19 cellular contexts compared by ENCODE assay signal in genomic region chr2:39948016-39948719, GRCh38.
DNase-seq lines count a peak whose midpoint lies in the region; ATAC-seq, FAIRE-seq and TF ChIP-seq lines count a peak whose summit lies in the region.
"Had no signal": no experiment of that assay in that cellular context is flagged by ENCODE, and none has a peak within 500 bp of the region (broad histone marks: within the 10 kb centered on the region; RNA-seq: fewer than 3 reads in every experiment).

No MANE protein-coding gene starts in this region.

- CTCF ChIA-PET in activated CD8-positive, alpha-beta T cell treated with anti-CD3 and anti-CD28 coated beads for 36 hours (lab: Charles Lee): no interaction called here
- CTCF ChIA-PET in activated CD8-positive, alpha-beta T cell treated with anti-CD3 and anti-CD28 coated beads, Interleukin-2, amount 10 ng/mL, durations not matched to agents 7 days and 5 days (lab: Charles Lee): interaction anchor here (1.2 kb wide), 1 partner anchor 35 kb away, joined by 3 read pairs; no protein-coding TSS in a partner anchor
- CTCF ChIA-PET in H1 (lab: Charles Lee; ENCODE audit: partially characterized antibody): no interaction called here

- intact Hi-C loops in activated CD8-positive, alpha-beta T cell treated with anti-CD3 and anti-CD28 coated beads for 36 hours (cut with micrococcal nuclease): no loop called here

- no peaks in the 10 kb centered on the region for H3K36me3 Mint-ChIP-seq in activated CD8-positive, alpha-beta T cell treated with anti-CD3 and anti-CD28 coated beads for 36 hours (ENCODE audit: low read depth)
- peaks cover under 1% of the 10 kb centered on the region for H3K36me3 Mint-ChIP-seq in activated CD8-positive, alpha-beta T cell treated with anti-CD3 and anti-CD28 coated beads, Interleukin-2, amount 10 ng/mL, durations not matched to agents 7 days and 5 days (ENCODE audit: low read depth)
- H3K36me3 Mint-ChIP-seq: stimulated activated memory B cell treated with anti-CD40 and anti-IgM and Interleukin-4, amounts not matched to agents 10 μg/mL and 1 μg/mL and 100 μg/mL, for 72 hours had no signal

- H3K9me3 ChIP-seq in H1 (ENCODE audit: insufficient read depth in 2 of 2, low read depth in 1 of 2, low read length in 1 of 2) (no peaks in the 10 kb centered on the region), skeletal muscle satellite cell (replicated peaks; ENCODE audit: low read length) (no peaks in the 10 kb centered on the region)
- H3K9me3 ChIP-seq: upper lobe of right lung had no signal

- H3K4me1 Mint-ChIP-seq in activated CD8-positive, alpha-beta T cell treated with anti-CD3 and anti-CD28 coated beads for 36 hours (ENCODE audit: low read depth): peaks cover 21% of the 10 kb centered on the region
- H3K4me1 Mint-ChIP-seq in activated CD8-positive, alpha-beta T cell treated with anti-CD3 and anti-CD28 coated beads, Interleukin-2, amount 10 ng/mL, durations not matched to agents 7 days and 5 days (ENCODE audit: low read depth): peaks cover 13% of the 10 kb centered on the region
- H3K4me1 Mint-ChIP-seq: stimulated activated memory B cell treated with anti-CD40 and anti-IgM and Interleukin-4, amounts not matched to agents 10 μg/mL and 1 μg/mL and 100 μg/mL, for 72 hours had no signal

- H2AFZ ChIP-seq in H1 (ENCODE audit: low read length): no peak overlapping the region
- H2AFZ ChIP-seq: hepatocyte had no signal

- no peak overlapping the region for H3K4ac ChIP-seq in H1 (replicated peaks; ENCODE audit: insufficient read length, low read depth, low read length)

- no peaks in the 10 kb centered on the region for H3K79me2 ChIP-seq in H1 (ENCODE audit: control insufficient read depth in 1 of 2, insufficient read depth in 2 of 2, low read length in 2 of 2)
- H3K79me2 ChIP-seq: hepatocyte had no signal

- no peak overlapping the region for H4K8ac ChIP-seq in H1 (ENCODE audit: extremely low read depth, insufficient read depth, low read length)

- no peak overlapping the region for H2AK5ac ChIP-seq in H1 (ENCODE audit: low read depth, low read length)

- H3K9ac ChIP-seq in H1 (replicated peaks in 1 of 4; ENCODE audit: extremely low read depth in 1 of 4, low read depth in 3 of 4, low read length in 3 of 4) (peak overlapping the region in 1 of 4 experiments; percentile 34; a peak in 1 of 7 replicates), skeletal muscle satellite cell (ENCODE audit: low read depth, low read length) (peak overlapping the region; percentile 12)
- H3K9ac ChIP-seq: KMS-11 had no signal

- H3K79me1 ChIP-seq in H1 (ENCODE audit: low read depth, low read length): no peaks in the 10 kb centered on the region

- no peaks in the 10 kb centered on the region for H4K20me1 ChIP-seq in H1 (replicated peaks in 1 of 2; ENCODE audit: control insufficient read depth in 1 of 2, insufficient read depth in 2 of 2, low read length in 2 of 2)

- H3K4me1 ChIP-seq in H1 (replicated peaks in 1 of 4; ENCODE audit: control insufficient read depth in 3 of 4, insufficient read depth in 4 of 4, low read length in 3 of 4) (no peaks in the 10 kb centered on the region), skeletal muscle satellite cell (ENCODE audit: control insufficient read depth, insufficient read depth, low read length) (peaks cover 30% of the 10 kb centered on the region)
- H3K4me1 ChIP-seq: upper lobe of right lung had no signal

- H2BK15ac ChIP-seq in H1 (ENCODE audit: low read length): no peak overlapping the region

- no peak overlapping the region for H3K23ac ChIP-seq in H1 (ENCODE audit: insufficient read length)

- TF ChIP-seq RAD21 in H1 (IDR thresholded peaks at IDR 0.05 in 1 of 2, conservative IDR thresholded peaks at IDR 0.05 in 1 of 2; ENCODE audit: low read depth in 2 of 2, low read length in 2 of 2): no peak

- H3K4me3 Mint-ChIP-seq in activated CD8-positive, alpha-beta T cell treated with anti-CD3 and anti-CD28 coated beads for 36 hours: no peak overlapping the region
- no peak overlapping the region for H3K4me3 Mint-ChIP-seq in activated CD8-positive, alpha-beta T cell treated with anti-CD3 and anti-CD28 coated beads, Interleukin-2, amount 10 ng/mL, durations not matched to agents 7 days and 5 days
- H3K4me3 Mint-ChIP-seq: stimulated activated memory B cell treated with anti-CD40 and anti-IgM and Interleukin-4, amounts not matched to agents 10 μg/mL and 1 μg/mL and 100 μg/mL, for 72 hours had no signal

- TF ChIP-seq POLR2A in H1 (IDR thresholded peaks at IDR 0.05; ENCODE audit: control extremely low read depth in 1 of 2, low read depth in 2 of 2, low read length in 2 of 2): no peak

- H2BK20ac ChIP-seq in H1 (ENCODE audit: low read length): no peak overlapping the region

- H2BK5ac ChIP-seq in H1 (ENCODE audit: low read depth, low read length): no peak overlapping the region

- H2BK120ac ChIP-seq in H1 (replicated peaks; ENCODE audit: low read depth, low read length): no peak overlapping the region

- no peak for TF ChIP-seq EP300 in H1 (IDR thresholded peaks at IDR 0.05; ENCODE audit: borderline replicate concordance in 1 of 2, low read depth in 2 of 2, low read length in 2 of 2)

- H3K14ac ChIP-seq in H1 (ENCODE audit: insufficient read length): no peak overlapping the region

- no peak overlapping the region for H4K91ac ChIP-seq in H1 (replicated peaks; ENCODE audit: insufficient read length, low read length)

- FAIRE-seq in H1 (lab: Jason Lieb, UNC): peak; percentile 24

- peak; percentile 33 for ATAC-seq in activated CD8-positive, alpha-beta T cell treated with anti-CD3 and anti-CD28 coated beads for 36 hours
- no peak for ATAC-seq in activated CD8-positive, alpha-beta T cell treated with anti-CD3 and anti-CD28 coated beads, Interleukin-2, amount 10 ng/mL, durations not matched to agents 7 days and 5 days
- no peak for ATAC-seq in HG03571 (IDR thresholded peaks at IDR 0.05; ENCODE audit: unreplicated experiment)
- ATAC-seq in GM21576 (IDR thresholded peaks at IDR 0.05; ENCODE audit: unreplicated experiment): no peak
- no peak for ATAC-seq in HG02610 (IDR thresholded peaks at IDR 0.05; ENCODE audit: unreplicated experiment)
- ATAC-seq: stimulated activated memory B cell treated with anti-CD40 and anti-IgM and Interleukin-4, amounts not matched to agents 10 μg/mL and 1 μg/mL and 100 μg/mL, for 72 hours; upper lobe of right lung had no signal

- H2BK12ac ChIP-seq in H1 (ENCODE audit: low read depth, low read length): no peak overlapping the region

- no peak for DNase-seq in activated CD8-positive, alpha-beta T cell treated with anti-CD3 and anti-CD28 coated beads for 36 hours
- DNase-seq in activated CD8-positive, alpha-beta T cell treated with anti-CD3 and anti-CD28 coated beads, Interleukin-2, amount 10 ng/mL, durations not matched to agents 7 days and 5 days: no peak
- DNase-seq in NCI-H226 (peak; percentile 35), H1 (ENCODE audit: low read depth in 1 of 2, low spot score in 2 of 2) (no peak)
- DNase-seq: ACHN; activated CD4-positive, CD25-positive, alpha-beta regulatory T cell; GDM1; NCI-H1417 treated with DMSO at 0.1 percent for 48 hours; NCI-H2227 treated with DMSO at 0.1 percent for 48 hours; T-helper 1 cell; upper lobe of right lung had no signal

- H3K9me3 Mint-ChIP-seq in activated CD8-positive, alpha-beta T cell treated with anti-CD3 and anti-CD28 coated beads for 36 hours: no peaks in the 10 kb centered on the region
- no peaks in the 10 kb centered on the region for H3K9me3 Mint-ChIP-seq in activated CD8-positive, alpha-beta T cell treated with anti-CD3 and anti-CD28 coated beads, Interleukin-2, amount 10 ng/mL, durations not matched to agents 7 days and 5 days (ENCODE audit: insufficient read depth)
- H3K9me3 Mint-ChIP-seq: stimulated activated memory B cell treated with anti-CD40 and anti-IgM and Interleukin-4, amounts not matched to agents 10 μg/mL and 1 μg/mL and 100 μg/mL, for 72 hours had no signal

- H3K27me3 ChIP-seq in H1 (replicated peaks in 1 of 4; ENCODE audit: control insufficient read depth in 3 of 4, extremely low read depth in 1 of 4, insufficient read depth in 3 of 4, low read length in 3 of 4): no peaks in the 10 kb centered on the region
- H3K27me3 ChIP-seq in skeletal muscle satellite cell (ENCODE audit: control insufficient read depth, insufficient read depth, low read length): no peaks in the 10 kb centered on the region
- H3K27me3 ChIP-seq: hepatocyte, upper lobe of right lung had no signal

- H3K23me2 ChIP-seq in H1 (ENCODE audit: low read depth, low read length): no peaks in the 10 kb centered on the region; the same call in 1 of the 2 replicates

- H3K36me3 ChIP-seq in H1 (ENCODE audit: control insufficient read depth in 2 of 4, insufficient read depth in 4 of 4, low read length in 3 of 4) (no peaks in the 10 kb centered on the region), skeletal muscle satellite cell (ENCODE audit: insufficient read depth, low read length) (no peaks in the 10 kb centered on the region)
- H3K36me3 ChIP-seq: upper lobe of right lung had no signal

- TF ChIP-seq CTCF in activated CD8-positive, alpha-beta T cell treated with anti-CD3 and anti-CD28 coated beads for 36 hours (IDR thresholded peaks at IDR 0.05): no peak
- TF ChIP-seq CTCF in H1 (IDR thresholded peaks at IDR 0.05; ENCODE audit: control extremely low read depth in 1 of 3, insufficient read depth in 1 of 3, low read depth in 1 of 3, low read length in 3 of 3): no peak

- no peak overlapping the region for H4K5ac ChIP-seq in H1 (ENCODE audit: insufficient read length, low read depth, low read length)

- H3K27ac Mint-ChIP-seq in activated CD8-positive, alpha-beta T cell treated with anti-CD3 and anti-CD28 coated beads for 36 hours: peak overlapping the region; percentile 92
- no peak overlapping the region for H3K27ac Mint-ChIP-seq in activated CD8-positive, alpha-beta T cell treated with anti-CD3 and anti-CD28 coated beads, Interleukin-2, amount 10 ng/mL, durations not matched to agents 7 days and 5 days
- H3K27ac Mint-ChIP-seq: stimulated activated memory B cell treated with anti-CD40 and anti-IgM and Interleukin-4, amounts not matched to agents 10 μg/mL and 1 μg/mL and 100 μg/mL, for 72 hours had no signal

- no peak overlapping the region for H3K56ac ChIP-seq in H1 (replicated peaks; ENCODE audit: insufficient read length, low read depth, low read length)

- no peaks in the 10 kb centered on the region for H3K27me3 Mint-ChIP-seq in activated CD8-positive, alpha-beta T cell treated with anti-CD3 and anti-CD28 coated beads for 36 hours
- H3K27me3 Mint-ChIP-seq in activated CD8-positive, alpha-beta T cell treated with anti-CD3 and anti-CD28 coated beads, Interleukin-2, amount 10 ng/mL, durations not matched to agents 7 days and 5 days (ENCODE audit: low read depth): no peaks in the 10 kb centered on the region

- POLR2A ChIA-PET in activated CD8-positive, alpha-beta T cell treated with anti-CD3 and anti-CD28 coated beads for 36 hours (lab: Charles Lee): interaction anchor here (2.4 kb wide), 1 partner anchor 9 kb away, joined by 5 read pairs; no protein-coding TSS in a partner anchor
- POLR2A ChIA-PET in activated CD8-positive, alpha-beta T cell treated with anti-CD3 and anti-CD28 coated beads, Interleukin-2, amount 10 ng/mL, durations not matched to agents 7 days and 5 days (lab: Charles Lee): no interaction called here
- POLR2A ChIA-PET in H1 (lab: Charles Lee; ENCODE audit: partially characterized antibody): no interaction called here

- H3K27ac ChIP-seq in H1 (ENCODE audit: low read depth, low read length): no peak overlapping the region
- H3K27ac ChIP-seq: coronary artery, hepatocyte, KMS-11, upper lobe of right lung had no signal

- no peak overlapping the region for H3K4me2 ChIP-seq in H1 (ENCODE audit: insufficient read depth in 1 of 2, low read depth in 2 of 2, low read length in 2 of 2)
- H3K4me2 ChIP-seq in skeletal muscle satellite cell (ENCODE audit: low read length): peak overlapping the region; percentile 10
- H3K4me2 ChIP-seq: hepatocyte, KMS-11 had no signal

- WGBS in H1 (ENCODE audit: extremely low coverage in 1 of 2, insufficient coverage in 1 of 2, insufficient read length in 1 of 2, insufficient replicate concordance in 2 of 2, low coverage in 1 of 2, low lambda C conversion rate in 2 of 2, missing lambda C conversion rate in 1 of 2), 2 experiments: 89% methylated on average over 1 of the region's 1 CpG; no CpG with 5 or more reads in 1 of the 2 experiments

- H3K18ac ChIP-seq in H1 (ENCODE audit: extremely low read depth, low read length): no peak overlapping the region

- H3K4me3 ChIP-seq in H1 (ENCODE audit: extremely low read depth in 1 of 4, insufficient read depth in 2 of 4, low read depth in 3 of 4, low read length in 4 of 4) (no peak overlapping the region), skeletal muscle satellite cell (ENCODE audit: low read length) (no peak overlapping the region)
- H3K4me3 ChIP-seq: coronary artery, hepatocyte, upper lobe of right lung had no signal
